Comparison of ENCODE assay signal across 2 cellular contexts in genomic region chr20:32124916-32125454, GRCh38.
TF ChIP-seq lines count a peak whose summit lies in the region.

No MANE protein-coding gene starts in this region.

TF ChIP-seq in GM12891, 5 proteins besides CTCF, POLR2A, EP300 and RAD21 (continued from another document):
- TF ChIP-seq PAX5 (IDR thresholded peaks at IDR 0.05; ENCODE audit: insufficient read depth, low read length, severe bottlenecking) (no peak), POU2F2 (IDR thresholded peaks at IDR 0.05; ENCODE audit: low read depth, low read length) (no peak), POLR2AphosphoS5 (IDR thresholded peaks at IDR 0.05; ENCODE audit: low read depth, low read length) (no peak)

TF ChIP-seq in SK-N-SH, 30 proteins besides CTCF, POLR2A, EP300 and RAD21 (continued from another document):
- TF ChIP-seq USF1 (IDR thresholded peaks at IDR 0.05; ENCODE audit: borderline replicate concordance, low read depth) (no peak), IRF3 (IDR thresholded peaks at IDR 0.05; ENCODE audit: low read depth, low read length) (no peak), GABPA (IDR thresholded peaks at IDR 0.05; ENCODE audit: low read depth) (no peak), PBX3 (IDR thresholded peaks at IDR 0.05) (no peak), YY1 (IDR thresholded peaks at IDR 0.05; ENCODE audit: low read depth) (no peak), MXI1 (IDR thresholded peaks at IDR 0.05; ENCODE audit: low read depth, low read length) (no peak), MAX (IDR thresholded peaks at IDR 0.05; ENCODE audit: low read depth) (no peak), RFX5 (IDR thresholded peaks at IDR 0.05; ENCODE audit: low read length) (no peak), JUND (IDR thresholded peaks at IDR 0.05) (no peak), SMC3 (IDR thresholded peaks at IDR 0.05; ENCODE audit: low read depth, low read length) (no peak), TCF12 (IDR thresholded peaks at IDR 0.05) (no peak), FOSL2 (IDR thresholded peaks at IDR 0.05; ENCODE audit: borderline replicate concordance, low read depth) (no peak), RCOR1 (IDR thresholded peaks at IDR 0.05; ENCODE audit: low read length) (no peak)
